Comparison of ENCODE assay signal across 12 cellular contexts in genomic region chr15:60376677-60377095, GRCh38. TPM values are rescaled to one million over a fixed set of nuclear protein-coding genes. Genes with fewer than 3 reads are reported as not detected.
DNase-seq lines count a peak whose midpoint lies in the region; ATAC-seq, FAIRE-seq and TF ChIP-seq lines count a peak whose summit lies in the region.
"Had no signal": no experiment of that assay in that cellular context is flagged by ENCODE, and none has a peak within 500 bp of the region (broad histone marks: within the 10 kb centered on the region; RNA-seq: fewer than 3 reads in every experiment).

No MANE protein-coding gene starts in this region.

- no peak for TF ChIP-seq EP300 in HepG2 (IDR thresholded peaks at IDR 0.05; ENCODE audit: low read depth in 2 of 2, low read length in 2 of 2)
- TF ChIP-seq EP300 in HepG2 (CRISPR knock-in tag; IDR thresholded peaks at IDR 0.05; ENCODE audit: borderline replicate concordance), result no peak

- H2AFZ ChIP-seq in HepG2 (ENCODE audit: low read length), result no peak overlapping the region

- H3K36me3 ChIP-seq in HepG2 (replicated peaks in 1 of 2; ENCODE audit: control insufficient read depth in 1 of 2, insufficient read depth in 2 of 2, low read length in 2 of 2) (peaks cover 5 to 39% of the 10 kb centered on the region in 2 experiments), tibial artery (peaks cover 20 to 25% (median 22%) of the 10 kb centered on the region in 3 donors)

- H3K27me3 ChIP-seq in HepG2 (ENCODE audit: control insufficient read depth in 1 of 2, insufficient read depth in 2 of 2, low read length in 2 of 2), result no peaks in the 10 kb centered on the region
- H3K27me3 ChIP-seq in tibial artery, result no peaks in the 10 kb centered on the region

- no peak for TF ChIP-seq POLR2A in HepG2 (IDR thresholded peaks at IDR 0.05; ENCODE audit: insufficient read depth in 1 of 2, low read depth in 2 of 2, low read length in 2 of 2)

- no peak overlapping the region for H3K4me3 Mint-ChIP-seq in T-helper 17 cell
- H3K4me3 Mint-ChIP-seq: stimulated activated naive CD8-positive, alpha-beta T cell treated with anti-CD3 and anti-CD28 coated beads, Interleukin-15, Interleukin-2, amounts not matched to agents 100 ng/mL and 50 ng/mL, for 24 hours had no signal

- ATAC-seq in T-helper 17 cell (no peak), HepG2 (no peak)

- H3K27ac ChIP-seq in HepG2 (ENCODE audit: extremely low read length, insufficient read depth, low read length) (peak overlapping the region; percentile 26), tibial artery (peak overlapping the region; percentile 75 to 76)

- no peak overlapping the region for H3K4me3 ChIP-seq in HepG2 (replicated peaks in 1 of 3; ENCODE audit: insufficient read depth in 1 of 3, low read depth in 2 of 3, low read length in 3 of 3)
- no peak overlapping the region for H3K4me3 ChIP-seq in tibial artery

- no TSS peak for BruUV-seq in HepG2 (replicated peaks; lab: Mats Ljungman, UMichigan)

- no peak for TF ChIP-seq RAD21 in HepG2 (CRISPR knock-in tag; IDR thresholded peaks at IDR 0.05)

- 91% methylated on average over 12 of the region's 12 CpGs for WGBS in HepG2 (ENCODE audit: low lambda C conversion rate)

- no peak for FAIRE-seq in HepG2 (lab: Jason Lieb, UNC)

- H3K79me2 ChIP-seq in HepG2 (ENCODE audit: insufficient read depth, low read length), result peaks cover 28% of the 10 kb centered on the region

- peaks cover 20% of the 10 kb centered on the region for H3K4me1 Mint-ChIP-seq in T-helper 17 cell

- DNase-seq in NCI-H1092 treated with DMSO at 0.1 percent for 48 hours (lab: John Stamatoyannopoulos, UW) (peak; percentile 34), T-helper 17 cell (no peak), HepG2 (ENCODE audit: low spot score) (no peak), tibial artery (no peak), HPDE6-E6E7 (ENCODE audit: extremely low spot score) (no peak), HuH-7.5 (ENCODE audit: low spot score) (no peak)
- DNase-seq in stimulated activated CD4-positive, alpha-beta T cell treated with anti-CD3 and anti-CD28 coated beads, Interleukin-2, amount 100 ng/mL, for 48 hours, result no peak
- DNase-seq: activated naive CD4-positive, alpha-beta T cell; DND-41; stimulated activated CD4-positive, alpha-beta T cell treated with anti-CD3 and anti-CD28 coated beads, Interleukin-2, amount 100 ng/mL, for 24 hours; T-helper 1 cell had no signal

- H3K27me3 Mint-ChIP-seq in T-helper 17 cell, result no peaks in the 10 kb centered on the region
- H3K27me3 Mint-ChIP-seq: stimulated activated naive CD8-positive, alpha-beta T cell treated with anti-CD3 and anti-CD28 coated beads, Interleukin-15, Interleukin-2, amounts not matched to agents 100 ng/mL and 50 ng/mL, for 24 hours had no signal

- POLR2A ChIA-PET in HepG2 (lab: Yijun Ruan, JAX), result interaction anchor here (5.0 to 5.2 kb wide), 2 partner anchors 17 to 26 kb away, joined by 59 to 117 read pairs; no protein-coding TSS in a partner anchor

- H3K27ac Mint-ChIP-seq in T-helper 17 cell, result peak overlapping the region; percentile 41
- H3K27ac Mint-ChIP-seq: stimulated activated naive CD8-positive, alpha-beta T cell treated with anti-CD3 and anti-CD28 coated beads, Interleukin-15, Interleukin-2, amounts not matched to agents 100 ng/mL and 50 ng/mL, for 24 hours had no signal

- CTCF ChIA-PET in HepG2 (lab: Yijun Ruan, JAX; ENCODE audit: low intra/inter-chr PET ratio, low total read pairs), result no interaction called here

- intact Hi-C loops in HepG2 (cut with micrococcal nuclease; ENCODE audit: unreplicated experiment), result no loop called here
- intact Hi-C loops in tibial artery (cut with DNase I; ENCODE audit: low total_unique reads), result no loop called here

- peaks cover 4% of the 10 kb centered on the region for H3K36me3 Mint-ChIP-seq in T-helper 17 cell (ENCODE audit: low read depth)

- H3K4me2 ChIP-seq in HepG2 (ENCODE audit: low read depth, low read length), result no peak overlapping the region

- no peak overlapping the region for H3K9ac ChIP-seq in HepG2 (ENCODE audit: insufficient read depth, low read depth, low read length)

- no peaks in the 10 kb centered on the region for H4K20me1 ChIP-seq in HepG2 (ENCODE audit: insufficient read depth, low read length)

- H3K4me1 ChIP-seq in HepG2 (ENCODE audit: insufficient read depth, low read length) (peaks cover 95% of the 10 kb centered on the region), tibial artery (peaks cover 4 to 100% (median 81%) of the 10 kb centered on the region in 4 donors)

- no peaks in the 10 kb centered on the region for H3K9me3 ChIP-seq in T-helper 17 cell (ENCODE audit: control insufficient read depth, low read length, poor library complexity, severe bottlenecking)
- no peaks in the 10 kb centered on the region for H3K9me3 ChIP-seq in HepG2 (ENCODE audit: low read length)
- H3K9me3 ChIP-seq in tibial artery, result no peaks in the 10 kb centered on the region

- TF ChIP-seq CTCF in HepG2 (CRISPR knock-in tag; IDR thresholded peaks at IDR 0.05) (no peak), tibial artery (IDR thresholded peaks at IDR 0.05) (no peak)

- in situ Hi-C loops in HepG2 (cut with HindIII; ENCODE audit: extremely low pct_ligation_motif_present, low pct_unique_long_range_greater_than_20kb), result no loop called here

TF ChIP-seq in HepG2, 621 proteins besides CTCF, POLR2A, EP300 and RAD21:
- TF ChIP-seq ZNF180 (CRISPR knock-in tag; IDR thresholded peaks at IDR 0.05; ENCODE audit: borderline replicate concordance, low read depth), result no peak
- TF ChIP-seq EEA1 (CRISPR knock-in tag; IDR thresholded peaks at IDR 0.05; ENCODE audit: borderline replicate concordance), result no peak
- TF ChIP-seq BRF2 (CRISPR knock-in tag; IDR thresholded peaks at IDR 0.05), result no peak
- TF ChIP-seq ZNF687 (CRISPR knock-in tag; IDR thresholded peaks at IDR 0.05), result peak; percentile 20; the same call in 1 of the 2 replicates
- TF ChIP-seq ZNF780A (CRISPR knock-in tag; IDR thresholded peaks at IDR 0.05), result no peak

RNA-seq across cellular contexts. Expression of gene ANXA2, which starts 21.1 kb away (rescaled TPM):
- total RNA-seq in T-helper 17 cell (100 to 1,000 TPM; 186 to 190 TPM), HepG2 (2016; rRNA removed; fragmentation: Illumina TruSeq; extraction: Trizol) (196 and 233 TPM in 2 replicates)
- total RNA-seq in HepG2 (2016; cell fraction: cytosol; rRNA removed; fragmentation: Illumina TruSeq; extraction: Trizol; ENCODE audit: low read depth), result 267 and 332 TPM in 2 replicates
- 199 and 222 TPM in 2 replicates for total RNA-seq in HepG2 (2016; cell fraction: insoluble cytoplasmic fraction; rRNA removed; fragmentation: Illumina TruSeq; extraction: Trizol)
- 458 TPM in 2 replicates for total RNA-seq in HepG2 (2016; cell fraction: membrane; rRNA removed; fragmentation: Illumina TruSeq; extraction: Trizol)
- total RNA-seq in HepG2 (2016; cell fraction: nucleus; rRNA removed; fragmentation: Illumina TruSeq; extraction: Trizol), result 71.2 and 77.0 TPM in 2 replicates
- polyA plus RNA-seq in HepG2 (2011; rRNA removed), result 530 and 613 TPM in 2 replicates
- polyA plus RNA-seq in HepG2 (2011; cell fraction: cytosol; rRNA removed), result 1,111 and 1,129 TPM in 2 replicates
- 334 and 382 TPM in 2 replicates for polyA plus RNA-seq in HepG2 (2011; cell fraction: nucleus; rRNA removed)
- polyA plus RNA-seq in HepG2 (2012), result 408 and 609 TPM in 2 replicates
- 359 and 376 TPM in 2 replicates for polyA plus RNA-seq in HepG2 (2016; cell fraction: cytosol; fragmentation: Illumina TruSeq; extraction: Trizol; ENCODE audit: low read depth)
- polyA plus RNA-seq in HepG2 (2016; cell fraction: insoluble cytoplasmic fraction; fragmentation: Illumina TruSeq; extraction: Trizol; ENCODE audit: low read depth), result 206 and 224 TPM in 2 replicates
- polyA plus RNA-seq in HepG2 (2016; cell fraction: membrane; fragmentation: Illumina TruSeq; extraction: Trizol; ENCODE audit: low read depth), result 410 and 414 TPM in 2 replicates
- polyA plus RNA-seq in HepG2 (2016; cell fraction: nucleus; fragmentation: Illumina TruSeq; extraction: Trizol; ENCODE audit: insufficient read depth, low read depth), result 104 and 114 TPM in 2 replicates
- polyA minus RNA-seq in HepG2 (2011; rRNA and poly(A)+ RNA removed; ENCODE audit: low replicate concordance), result 575 and 2,115 TPM in 2 replicates
- 200 and 206 TPM in 2 replicates for polyA minus RNA-seq in HepG2 (2011; cell fraction: cytosol; rRNA and poly(A)+ RNA removed)
- polyA minus RNA-seq in HepG2 (2011; cell fraction: nucleus; rRNA and poly(A)+ RNA removed), result 181 and 211 TPM in 2 replicates
